19 cellular contexts compared by ENCODE assay signal in the genomic region with DNA sequence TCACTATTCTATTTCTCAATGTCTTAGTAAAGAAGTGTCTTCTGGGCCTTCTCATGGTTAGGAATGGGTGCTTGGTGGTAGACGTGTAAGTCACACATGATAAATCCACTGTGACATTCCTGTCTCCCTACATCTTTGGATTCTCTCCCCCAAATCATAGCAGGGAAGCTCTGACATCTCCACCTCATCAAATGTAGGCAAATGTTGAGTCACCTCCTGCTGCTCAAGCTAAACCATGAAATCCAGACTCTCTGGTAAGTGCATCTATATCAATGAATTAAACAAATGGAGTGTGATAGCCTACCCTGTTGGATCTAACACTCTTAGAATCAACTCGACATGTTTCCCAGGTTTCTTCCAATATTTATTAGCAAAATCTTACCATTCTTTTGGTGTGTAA. TPM values are rescaled to one million over a fixed set of nuclear protein-coding genes. Genes with fewer than 3 reads are reported as not detected.
A peak's percentile ranks its signal among the peaks of the same experiment; 100 is the strongest.
DNase-seq lines count a peak whose midpoint lies in the region; ATAC-seq and TF ChIP-seq lines count a peak whose summit lies in the region.
"Had no signal": no experiment of that assay in that cellular context is flagged by ENCODE, and none has a peak within 500 bp of the region (broad histone marks: within the 10 kb centered on the region; RNA-seq: fewer than 3 reads in every experiment).

No MANE protein-coding gene starts in this region.

- peak overlapping the region; percentile 47 for H3K4me3 Mint-ChIP-seq in activated T-cell treated with anti-CD3 and anti-CD28 coated beads, Interleukin-2, amount 50 U/mL, for 24 hours
- no peak overlapping the region for H3K4me3 Mint-ChIP-seq in activated T-helper 2 cell treated with anti-CD3 and anti-CD28 coated beads, Interferon-gamma antibody, Interleukin-2, Interleukin-4, amounts not matched to agents 10 μg/mL and 5 μg/mL and 100 μg/mL, durations not matched to agents 14 hours and 24 hours and 36 hours (ENCODE audit: low read depth)
- H3K4me3 Mint-ChIP-seq in naive thymus-derived CD8-positive, alpha-beta T cell: no peak overlapping the region
- H3K4me3 Mint-ChIP-seq: activated T-cell treated with anti-CD3 and anti-CD28 coated beads, Interleukin-2, amount 50 U/mL, for 4 hours; B cell; nephron had no signal

- WGBS in GM23248 (ENCODE audit: low coverage in 1 of 2, low lambda C conversion rate in 2 of 2, missing lambda C conversion rate in 2 of 2), 2 experiments: 60 to 71% methylated on average over 2 of the region's 2 CpGs

- peaks cover 26% of the 10 kb centered on the region for H3K4me1 ChIP-seq in GM23248 (ENCODE audit: insufficient read depth)
- H3K4me1 ChIP-seq: A549 had no signal

- ATAC-seq in naive thymus-derived CD8-positive, alpha-beta T cell: no peak
- no peak for ATAC-seq in GM21737 (IDR thresholded peaks at IDR 0.05; ENCODE audit: unreplicated experiment)
- ATAC-seq: body of pancreas had no signal

- H3K9me3 ChIP-seq in GM23248 (ENCODE audit: low read depth): no peaks in the 10 kb centered on the region
- H3K9me3 ChIP-seq: A549, body of pancreas had no signal

- no peaks in the 10 kb centered on the region for H4K20me1 ChIP-seq in GM23248 (ENCODE audit: insufficient read depth)

- H3K27me3 Mint-ChIP-seq in activated T-cell treated with anti-CD3 and anti-CD28 coated beads, Interleukin-2, amount 50 U/mL, for 24 hours: no peaks in the 10 kb centered on the region
- no peaks in the 10 kb centered on the region for H3K27me3 Mint-ChIP-seq in activated T-helper 2 cell treated with anti-CD3 and anti-CD28 coated beads, Interferon-gamma antibody, Interleukin-2, Interleukin-4, amounts not matched to agents 10 μg/mL and 5 μg/mL and 100 μg/mL, durations not matched to agents 14 hours and 24 hours and 36 hours (ENCODE audit: low read depth)
- H3K27me3 Mint-ChIP-seq in naive thymus-derived CD8-positive, alpha-beta T cell: no peaks in the 10 kb centered on the region
- H3K27me3 Mint-ChIP-seq: B cell had no signal

- H3K36me3 ChIP-seq in GM23248 (ENCODE audit: low read depth): no peaks in the 10 kb centered on the region
- H3K36me3 ChIP-seq: heart left ventricle had no signal

- intact Hi-C loops in activated T-helper 2 cell treated with anti-CD3 and anti-CD28 coated beads, Interferon-gamma antibody, Interleukin-2, Interleukin-4, amounts not matched to agents 10 μg/mL and 5 μg/mL and 100 μg/mL, durations not matched to agents 14 hours and 24 hours and 36 hours (cut with micrococcal nuclease): no loop called here

- TF ChIP-seq CTCF in foreskin fibroblast (IDR thresholded peaks at IDR 0.05; ENCODE audit: low read depth, low read length): no peak

- peaks cover 44% of the 10 kb centered on the region for H3F3A ChIP-seq in GM23248 (ENCODE audit: insufficient read depth)

- in situ Hi-C loops in GM23248 (cut with MboI): no loop called here

- peak overlapping the region; percentile 95 for H3K27ac Mint-ChIP-seq in activated T-cell treated with anti-CD3 and anti-CD28 coated beads, Interleukin-2, amount 50 U/mL, for 24 hours
- H3K27ac Mint-ChIP-seq in activated T-helper 2 cell treated with anti-CD3 and anti-CD28 coated beads, Interferon-gamma antibody, Interleukin-2, Interleukin-4, amounts not matched to agents 10 μg/mL and 5 μg/mL and 100 μg/mL, durations not matched to agents 14 hours and 24 hours and 36 hours: peak overlapping the region; percentile 82
- H3K27ac Mint-ChIP-seq in naive thymus-derived CD8-positive, alpha-beta T cell: no peak overlapping the region
- H3K27ac Mint-ChIP-seq: B cell, nephron had no signal

- no peaks in the 10 kb centered on the region for H3K79me2 ChIP-seq in GM23248 (ENCODE audit: insufficient read depth)

- peaks cover 12% of the 10 kb centered on the region for H3K36me3 Mint-ChIP-seq in activated T-cell treated with anti-CD3 and anti-CD28 coated beads, Interleukin-2, amount 50 U/mL, for 24 hours (ENCODE audit: low read depth)
- peaks cover 6% of the 10 kb centered on the region for H3K36me3 Mint-ChIP-seq in activated T-helper 2 cell treated with anti-CD3 and anti-CD28 coated beads, Interferon-gamma antibody, Interleukin-2, Interleukin-4, amounts not matched to agents 10 μg/mL and 5 μg/mL and 100 μg/mL, durations not matched to agents 14 hours and 24 hours and 36 hours (ENCODE audit: low read depth)
- H3K36me3 Mint-ChIP-seq in naive thymus-derived CD8-positive, alpha-beta T cell: peaks cover 0 to 3% (median 0%) of the 10 kb centered on the region in 3 donors

- H3K9ac ChIP-seq in GM23248: no peak overlapping the region

- H3K4me3 ChIP-seq in GM23248 (no peak overlapping the region), foreskin fibroblast (ENCODE audit: low read depth in 1 of 2, low read length in 2 of 2) (no peak overlapping the region)
- H3K4me3 ChIP-seq: A549, body of pancreas, heart left ventricle had no signal

- no peak for DNase-seq in activated T-cell treated with anti-CD3 and anti-CD28 coated beads, Interleukin-2, amount 50 U/mL, for 24 hours
- DNase-seq in activated T-cell treated with anti-CD3 and anti-CD28 coated beads for 4 hours: no peak
- DNase-seq in GM23248: peak; percentile 57
- no peak for DNase-seq in activated T-helper 2 cell treated with anti-CD3 and anti-CD28 coated beads, Interferon-gamma antibody, Interleukin-2, Interleukin-4, amounts not matched to agents 10 μg/mL and 5 μg/mL and 100 μg/mL, durations not matched to agents 14 hours and 24 hours and 36 hours (ENCODE audit: low spot score)
- peak; percentile 21 to 51 for DNase-seq in foreskin fibroblast
- no peak for DNase-seq in naive thymus-derived CD8-positive, alpha-beta T cell
- DNase-seq in activated effector memory CD4-positive, alpha-beta T cell treated with anti-CD3 and anti-CD28 coated beads, Interleukin-2, amount 50 U/mL, for 16 hours: no peak
- DNase-seq: body of pancreas, DMS153, heart left ventricle, kidney, NCI-H1105 treated with DMSO at 0.1 percent for 48 hours, NCI-H2081, NCI-H748 treated with DMSO at 0.1 percent for 48 hours had no signal

- peaks cover 38% of the 10 kb centered on the region for H3K4me1 Mint-ChIP-seq in activated T-cell treated with anti-CD3 and anti-CD28 coated beads, Interleukin-2, amount 50 U/mL, for 24 hours (ENCODE audit: low read depth)
- H3K4me1 Mint-ChIP-seq in activated T-helper 2 cell treated with anti-CD3 and anti-CD28 coated beads, Interferon-gamma antibody, Interleukin-2, Interleukin-4, amounts not matched to agents 10 μg/mL and 5 μg/mL and 100 μg/mL, durations not matched to agents 14 hours and 24 hours and 36 hours (ENCODE audit: low read depth): peaks cover 20% of the 10 kb centered on the region
- H3K4me1 Mint-ChIP-seq in naive thymus-derived CD8-positive, alpha-beta T cell: peaks cover 0 to 12% (median 2%) of the 10 kb centered on the region in 4 donors

- H3K9me2 ChIP-seq in GM23248 (ENCODE audit: insufficient read depth): no peaks in the 10 kb centered on the region

- H3K4me2 ChIP-seq in GM23248 (ENCODE audit: unreplicated experiment): no peak overlapping the region
- H3K4me2 ChIP-seq: A549 had no signal

- H3K9me3 Mint-ChIP-seq in activated T-cell treated with anti-CD3 and anti-CD28 coated beads, Interleukin-2, amount 50 U/mL, for 24 hours: no peaks in the 10 kb centered on the region
- no peaks in the 10 kb centered on the region for H3K9me3 Mint-ChIP-seq in activated T-helper 2 cell treated with anti-CD3 and anti-CD28 coated beads, Interferon-gamma antibody, Interleukin-2, Interleukin-4, amounts not matched to agents 10 μg/mL and 5 μg/mL and 100 μg/mL, durations not matched to agents 14 hours and 24 hours and 36 hours
- no peaks in the 10 kb centered on the region for H3K9me3 Mint-ChIP-seq in naive thymus-derived CD8-positive, alpha-beta T cell
- H3K9me3 Mint-ChIP-seq: activated T-cell treated with anti-CD3 and anti-CD28 coated beads, Interleukin-2, amount 50 U/mL, for 4 hours had no signal

- POLR2A ChIA-PET in naive thymus-derived CD8-positive, alpha-beta T cell (lab: Charles Lee): no interaction called here

- H3K27ac ChIP-seq in GM23248: peak overlapping the region; percentile 67; the same call in 1 of the 2 replicates
- H3K27ac ChIP-seq: A549, body of pancreas, heart left ventricle had no signal

- no peaks in the 10 kb centered on the region for H3K27me3 ChIP-seq in GM23248 (replicated peaks; ENCODE audit: insufficient read depth)
- H3K27me3 ChIP-seq: body of pancreas, heart left ventricle had no signal

- no peak overlapping the region for H2AFZ ChIP-seq in GM23248

RNA-seq across cellular contexts. Expression of a gene that starts 42.8 kb away (rescaled TPM):
- 405 and 468 TPM in 2 replicates for total RNA-seq in GM23248 (2014; rRNA removed; shearing (Covaris generic))
- polyA plus RNA-seq in GM23248 (2016; fragmentation: Nextera tagmentation; extraction: Ambion mirVana): 765 and 803 TPM in 2 replicates
- total RNA-seq in activated T-helper 2 cell treated with anti-CD3 and anti-CD28 coated beads, Interferon-gamma antibody, Interleukin-2, Interleukin-4, amounts not matched to agents 10 μg/mL and 5 μg/mL and 100 μg/mL, durations not matched to agents 14 hours and 24 hours and 36 hours: 1,338 and 1,363 TPM in 2 replicates
- 1,000 to 10,000 TPM; 1,870 to 1,893 TPM for total RNA-seq in naive thymus-derived CD8-positive, alpha-beta T cell
- polyA plus RNA-seq in naive thymus-derived CD8-positive, alpha-beta T cell: 1,000 to 10,000 TPM; 2,221 to 2,647 (median 2,624) TPM

RNA-seq across cellular contexts. Expression of a gene that starts 52.8 kb away (rescaled TPM):
- 3.1 and 3.4 TPM in 2 replicates for total RNA-seq in GM23248 (2014; rRNA removed; shearing (Covaris generic))
- polyA plus RNA-seq in GM23248 (2016; fragmentation: Nextera tagmentation; extraction: Ambion mirVana): 5.8 and 6.2 TPM in 2 replicates
- 4.3 and 4.4 TPM in 2 replicates for total RNA-seq in activated T-helper 2 cell treated with anti-CD3 and anti-CD28 coated beads, Interferon-gamma antibody, Interleukin-2, Interleukin-4, amounts not matched to agents 10 μg/mL and 5 μg/mL and 100 μg/mL, durations not matched to agents 14 hours and 24 hours and 36 hours
- total RNA-seq in naive thymus-derived CD8-positive, alpha-beta T cell: 10 to 100 TPM; 11.0 to 13.2 TPM
- 1 to 10 TPM; 3.3 to 4.9 (median 3.9) TPM for polyA plus RNA-seq in naive thymus-derived CD8-positive, alpha-beta T cell

Comparison
In these comparisons a context has a peak if more than half of its experiments do, and no peak if none do; other contexts are left out.
1. DNase-seq: peak in GM23248 (single experiment) and foreskin fibroblast (2 of 2); none in activated T-cell treated with anti-CD3 and anti-CD28 coated beads, Interleukin-2, amount 50 U/mL, for 24 hours (single experiment), activated T-cell treated with anti-CD3 and anti-CD28 coated beads for 4 hours (single experiment), activated T-helper 2 cell treated with anti-CD3 and anti-CD28 coated beads, Interferon-gamma antibody, Interleukin-2, Interleukin-4, amounts not matched to agents 10 μg/mL and 5 μg/mL and 100 μg/mL, durations not matched to agents 14 hours and 24 hours and 36 hours (single experiment), naive thymus-derived CD8-positive, alpha-beta T cell (0 of 10) and activated effector memory CD4-positive, alpha-beta T cell treated with anti-CD3 and anti-CD28 coated beads, Interleukin-2, amount 50 U/mL, for 16 hours (single experiment).
2. H3K27ac Mint-ChIP-seq: peak in activated T-cell treated with anti-CD3 and anti-CD28 coated beads, Interleukin-2, amount 50 U/mL, for 24 hours (single experiment) and activated T-helper 2 cell treated with anti-CD3 and anti-CD28 coated beads, Interferon-gamma antibody, Interleukin-2, Interleukin-4, amounts not matched to agents 10 μg/mL and 5 μg/mL and 100 μg/mL, durations not matched to agents 14 hours and 24 hours and 36 hours (single experiment); none in naive thymus-derived CD8-positive, alpha-beta T cell (0 of 10).